11 cellular contexts compared by ENCODE assay signal in the genomic region with DNA sequence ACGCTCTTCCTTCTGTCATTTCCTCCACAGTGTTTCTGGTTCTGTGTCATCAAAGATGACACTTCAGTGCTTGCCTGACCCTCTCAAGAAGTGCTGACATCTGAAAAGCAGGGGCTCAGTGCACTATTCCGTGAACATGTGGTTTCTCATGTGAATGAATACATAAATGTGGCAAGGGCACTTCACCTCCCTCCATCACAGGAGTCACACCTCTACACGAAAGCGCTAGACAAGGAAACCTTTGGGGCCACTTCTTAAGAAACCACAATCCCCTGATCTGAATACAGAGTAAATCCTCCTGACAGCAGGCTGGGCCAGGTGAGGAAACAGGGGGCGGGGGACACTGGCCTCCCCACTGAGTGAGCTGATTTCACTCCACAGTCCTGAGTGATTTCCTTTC.
DNase-seq lines count a peak whose midpoint lies in the region; ATAC-seq lines count a peak whose summit lies in the region.
"Had no signal": no experiment of that assay in that cellular context is flagged by ENCODE, and none has a peak within 500 bp of the region (broad histone marks: within the 10 kb centered on the region; RNA-seq: fewer than 3 reads in every experiment).

No MANE protein-coding gene starts in this region.

- ATAC-seq in GM18498 (IDR thresholded peaks at IDR 0.05; ENCODE audit: unreplicated experiment) (peak; percentile 67), GM19023 (IDR thresholded peaks at IDR 0.05; ENCODE audit: unreplicated experiment) (peak; percentile 58), HG02970 (IDR thresholded peaks at IDR 0.05; ENCODE audit: low FRiP score, unreplicated experiment) (peak; percentile 51)
- ATAC-seq in activated naive CD8-positive, alpha-beta T cell treated with anti-CD3 and anti-CD28 coated beads, Interleukin-2, amount 50 U/mL, for 24 hours = peak; percentile 89
- ATAC-seq: gastrocnemius medialis, PC-3 had no signal

- peaks cover 35% of the 10 kb centered on the region for H3K4me1 Mint-ChIP-seq in activated naive CD8-positive, alpha-beta T cell treated with anti-CD3 and anti-CD28 coated beads, Interleukin-2, amount 50 U/mL, for 24 hours
- peaks cover 30% of the 10 kb centered on the region for H3K4me1 Mint-ChIP-seq in activated T-helper 1 cell treated with anti-CD3 and anti-CD28 coated beads, Interleukin-12 subunit alpha, Interleukin-12 subunit beta, Interleukin-2, Interleukin-4 antibody, amounts not matched to agents 30 ng/mL and 10 ng/mL and 1 ng/mL, durations not matched to agents 14 hours and 24 hours and 36 hours (ENCODE audit: low read depth)

- H3K4me3 Mint-ChIP-seq in activated naive CD8-positive, alpha-beta T cell treated with anti-CD3 and anti-CD28 coated beads, Interleukin-2, amount 50 U/mL, for 24 hours = no peak overlapping the region
- H3K4me3 Mint-ChIP-seq in activated T-helper 1 cell treated with anti-CD3 and anti-CD28 coated beads, Interleukin-12 subunit alpha, Interleukin-12 subunit beta, Interleukin-2, Interleukin-4 antibody, amounts not matched to agents 30 ng/mL and 10 ng/mL and 1 ng/mL, durations not matched to agents 14 hours and 24 hours and 36 hours = no peak overlapping the region
- H3K4me3 Mint-ChIP-seq: dendritic cell treated with granulocyte-macrophage colony-stimulating factor and Interleukin-4, amounts not matched to agents 40 ng/mL and 50 ng/mL, for 4 days had no signal

- peaks cover 19% of the 10 kb centered on the region for H3K27me3 Mint-ChIP-seq in activated naive CD8-positive, alpha-beta T cell treated with anti-CD3 and anti-CD28 coated beads, Interleukin-2, amount 50 U/mL, for 24 hours
- H3K27me3 Mint-ChIP-seq in activated T-helper 1 cell treated with anti-CD3 and anti-CD28 coated beads, Interleukin-12 subunit alpha, Interleukin-12 subunit beta, Interleukin-2, Interleukin-4 antibody, amounts not matched to agents 30 ng/mL and 10 ng/mL and 1 ng/mL, durations not matched to agents 14 hours and 24 hours and 36 hours (ENCODE audit: insufficient read depth) = peaks cover 16% of the 10 kb centered on the region

- no peaks in the 10 kb centered on the region for H3K36me3 Mint-ChIP-seq in activated naive CD8-positive, alpha-beta T cell treated with anti-CD3 and anti-CD28 coated beads, Interleukin-2, amount 50 U/mL, for 24 hours (ENCODE audit: low read depth)
- H3K36me3 Mint-ChIP-seq in activated T-helper 1 cell treated with anti-CD3 and anti-CD28 coated beads, Interleukin-12 subunit alpha, Interleukin-12 subunit beta, Interleukin-2, Interleukin-4 antibody, amounts not matched to agents 30 ng/mL and 10 ng/mL and 1 ng/mL, durations not matched to agents 14 hours and 24 hours and 36 hours (ENCODE audit: low read depth) = no peaks in the 10 kb centered on the region

- intact Hi-C loops in activated T-helper 1 cell treated with anti-CD3 and anti-CD28 coated beads, Interleukin-12 subunit alpha, Interleukin-12 subunit beta, Interleukin-2, Interleukin-4 antibody, amounts not matched to agents 30 ng/mL and 10 ng/mL and 1 ng/mL, durations not matched to agents 14 hours and 24 hours and 36 hours (cut with micrococcal nuclease) = no loop called here

- H3K27ac Mint-ChIP-seq in activated naive CD8-positive, alpha-beta T cell treated with anti-CD3 and anti-CD28 coated beads, Interleukin-2, amount 50 U/mL, for 24 hours = peak overlapping the region; percentile 18
- H3K27ac Mint-ChIP-seq in activated T-helper 1 cell treated with anti-CD3 and anti-CD28 coated beads, Interleukin-12 subunit alpha, Interleukin-12 subunit beta, Interleukin-2, Interleukin-4 antibody, amounts not matched to agents 30 ng/mL and 10 ng/mL and 1 ng/mL, durations not matched to agents 14 hours and 24 hours and 36 hours = no peak overlapping the region
- H3K27ac Mint-ChIP-seq: dendritic cell treated with granulocyte-macrophage colony-stimulating factor and Interleukin-4, amounts not matched to agents 40 ng/mL and 50 ng/mL, for 4 days had no signal

- peak; percentile 6 for DNase-seq in activated naive CD8-positive, alpha-beta T cell treated with anti-CD3 and anti-CD28 coated beads, Interleukin-2, amount 50 U/mL, for 24 hours
- DNase-seq in ureter (ENCODE audit: low spot score) (no peak), NCI-H2029 treated with DMSO at 0.1 percent for 48 hours (lab: John Stamatoyannopoulos, UW) (no peak)
- DNase-seq in activated T-helper 1 cell treated with anti-CD3 and anti-CD28 coated beads, Interleukin-12 subunit alpha, Interleukin-12 subunit beta, Interleukin-2, Interleukin-4 antibody, amounts not matched to agents 30 ng/mL and 10 ng/mL and 1 ng/mL, durations not matched to agents 14 hours and 24 hours and 36 hours (ENCODE audit: low spot score) = no peak
- DNase-seq: gastrocnemius medialis, NCI-H2029, PC-3 had no signal

- H3K9me3 Mint-ChIP-seq in activated naive CD8-positive, alpha-beta T cell treated with anti-CD3 and anti-CD28 coated beads, Interleukin-2, amount 50 U/mL, for 24 hours = no peaks in the 10 kb centered on the region
- no peaks in the 10 kb centered on the region for H3K9me3 Mint-ChIP-seq in activated T-helper 1 cell treated with anti-CD3 and anti-CD28 coated beads, Interleukin-12 subunit alpha, Interleukin-12 subunit beta, Interleukin-2, Interleukin-4 antibody, amounts not matched to agents 30 ng/mL and 10 ng/mL and 1 ng/mL, durations not matched to agents 14 hours and 24 hours and 36 hours
- H3K9me3 Mint-ChIP-seq: dendritic cell treated with granulocyte-macrophage colony-stimulating factor and Interleukin-4, amounts not matched to agents 40 ng/mL and 50 ng/mL, for 4 days had no signal
